12 cellular contexts compared by ENCODE assay signal in the genomic region with DNA sequence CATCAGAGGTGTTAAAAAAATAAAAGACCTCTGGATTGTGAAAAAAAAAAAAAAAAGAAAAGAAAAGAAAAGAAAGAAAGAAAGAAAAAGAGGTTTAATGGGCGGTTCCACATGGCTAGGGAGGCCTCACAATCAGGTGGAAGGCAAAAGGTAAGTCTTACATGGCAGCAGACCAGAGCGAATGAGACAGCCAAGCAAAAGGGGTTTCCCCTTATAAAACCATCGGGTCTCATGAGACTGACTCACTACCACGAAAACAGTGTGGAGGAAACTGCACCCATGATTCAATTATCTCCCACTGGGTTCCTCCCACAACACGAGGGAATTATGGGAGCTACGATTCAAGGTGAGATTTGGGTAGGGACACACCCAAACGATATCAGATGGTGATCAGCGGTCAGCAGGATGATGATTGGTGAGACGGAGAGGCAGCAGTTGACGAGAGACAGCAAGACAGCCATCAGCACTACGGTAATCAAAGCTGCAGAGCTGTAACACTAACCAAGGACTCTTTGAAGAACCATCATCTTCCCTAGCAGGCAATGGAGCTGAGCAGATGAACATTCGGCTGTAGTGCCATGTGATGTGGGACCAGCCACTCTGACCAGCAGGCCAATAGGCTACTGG. TPM values are rescaled to one million over a fixed set of nuclear protein-coding genes. Genes with fewer than 3 reads are reported as not detected.
A peak's percentile ranks its signal among the peaks of the same experiment; 100 is the strongest.
DNase-seq lines count a peak whose midpoint lies in the region; ATAC-seq lines count a peak whose summit lies in the region.
"Had no signal": no experiment of that assay in that cellular context is flagged by ENCODE, and none has a peak within 500 bp of the region (broad histone marks: within the 10 kb centered on the region; RNA-seq: fewer than 3 reads in every experiment).

No MANE protein-coding gene starts in this region.

- peak; percentile 33 to 45 for DNase-seq in activated CD4-positive, alpha-beta T cell treated with anti-CD3 and anti-CD28 coated beads for 4 hours
- no peak for DNase-seq in activated CD4-positive, alpha-beta T cell treated with anti-CD3 and anti-CD28 coated beads, Interleukin-2, amount 10 ng/mL, durations not matched to agents 7 days and 5 days
- peak; percentile 41 for DNase-seq in activated CD4-positive, CD25-positive, alpha-beta regulatory T cell treated with anti-CD3 and anti-CD28 coated beads, Interleukin-2, amount 50 U/mL, for 72 hours
- DNase-seq in stimulated activated CD8-positive, alpha-beta memory T cell treated with anti-CD3 and anti-CD28 coated beads, Interleukin-15, amount 100 ng/mL, for 48 hours (ENCODE audit: low read depth in 2 of 2) = peak; percentile 30 to 32
- no peak for DNase-seq in GM19238 (ENCODE audit: insufficient read length, low spot score)
- DNase-seq: HFFc6, NCI-H1105 treated with DMSO at 0.1 percent for 48 hours had no signal

- peak; percentile 59 for ATAC-seq in esophagus mucosa
- no peak for ATAC-seq in HG03457 (IDR thresholded peaks at IDR 0.05; ENCODE audit: unreplicated experiment)
- ATAC-seq in GM18907 (IDR thresholded peaks at IDR 0.05; ENCODE audit: unreplicated experiment) = no peak
- ATAC-seq: A549 had no signal

- H3K36me3 Mint-ChIP-seq in activated CD4-positive, alpha-beta T cell treated with anti-CD3 and anti-CD28 coated beads, Interleukin-2, amount 10 ng/mL, durations not matched to agents 7 days and 5 days (ENCODE audit: low read depth) = no peaks in the 10 kb centered on the region

- peaks cover 39% of the 10 kb centered on the region for H3K9me3 Mint-ChIP-seq in activated CD4-positive, alpha-beta T cell treated with anti-CD3 and anti-CD28 coated beads, Interleukin-2, amount 10 ng/mL, durations not matched to agents 7 days and 5 days

- peaks cover 6% of the 10 kb centered on the region for H3K27me3 Mint-ChIP-seq in activated CD4-positive, alpha-beta T cell treated with anti-CD3 and anti-CD28 coated beads, Interleukin-2, amount 10 ng/mL, durations not matched to agents 7 days and 5 days

- POLR2A ChIA-PET in activated CD4-positive, alpha-beta T cell treated with anti-CD3 and anti-CD28 coated beads, Interleukin-2, amount 10 ng/mL, durations not matched to agents 7 days and 5 days (lab: Charles Lee) = no interaction called here

- no peak overlapping the region for H3K27ac Mint-ChIP-seq in activated CD4-positive, alpha-beta T cell treated with anti-CD3 and anti-CD28 coated beads, Interleukin-2, amount 10 ng/mL, durations not matched to agents 7 days and 5 days
- H3K27ac Mint-ChIP-seq: HFFc6 had no signal

- H3K4me3 Mint-ChIP-seq in activated CD4-positive, alpha-beta T cell treated with anti-CD3 and anti-CD28 coated beads, Interleukin-2, amount 10 ng/mL, durations not matched to agents 7 days and 5 days = no peak overlapping the region
- H3K4me3 Mint-ChIP-seq: HFFc6 had no signal

- CTCF ChIA-PET in activated CD4-positive, alpha-beta T cell treated with anti-CD3 and anti-CD28 coated beads, Interleukin-2, amount 10 ng/mL, durations not matched to agents 7 days and 5 days (lab: Charles Lee) = interaction anchor here (0.6 to 0.7 kb wide), 2 partner anchors 113 to 343 kb away, joined by 3 read pairs; no protein-coding TSS in a partner anchor

- H3K4me1 Mint-ChIP-seq in activated CD4-positive, alpha-beta T cell treated with anti-CD3 and anti-CD28 coated beads, Interleukin-2, amount 10 ng/mL, durations not matched to agents 7 days and 5 days = peaks cover 5% of the 10 kb centered on the region

RNA-seq across cellular contexts. Expression of a gene that starts 3.9 kb away (rescaled TPM):
- total RNA-seq in activated CD4-positive, alpha-beta T cell treated with anti-CD3 and anti-CD28 coated beads, Interleukin-2, amount 10 ng/mL, durations not matched to agents 7 days and 5 days = not detected
- total RNA-seq in esophagus mucosa = 0.32 TPM
- total RNA-seq: HFFc6 had no signal

RNA-seq across cellular contexts. Expression of a gene that starts 11.8 kb away (rescaled TPM):
- not detected for total RNA-seq in activated CD4-positive, alpha-beta T cell treated with anti-CD3 and anti-CD28 coated beads, Interleukin-2, amount 10 ng/mL, durations not matched to agents 7 days and 5 days
- not detected for total RNA-seq in esophagus mucosa
- total RNA-seq: frontal cortex, HFFc6 had no signal

RNA-seq across cellular contexts. Expression of a gene that starts 19.4 kb away (rescaled TPM):
- total RNA-seq in activated CD4-positive, alpha-beta T cell treated with anti-CD3 and anti-CD28 coated beads, Interleukin-2, amount 10 ng/mL, durations not matched to agents 7 days and 5 days = not detected
- not detected for total RNA-seq in esophagus mucosa
- total RNA-seq: HFFc6 had no signal

RNA-seq across cellular contexts. Expression of a gene that starts 49.3 kb away (rescaled TPM):
- under 1 TPM; 0.23 to 0.30 TPM for total RNA-seq in activated CD4-positive, alpha-beta T cell treated with anti-CD3 and anti-CD28 coated beads, Interleukin-2, amount 10 ng/mL, durations not matched to agents 7 days and 5 days
- 0.20 TPM for total RNA-seq in esophagus mucosa
- total RNA-seq: frontal cortex, HFFc6 had no signal

Comparison
In these comparisons a context has a peak if more than half of its experiments do, and no peak if none do; other contexts are left out.
1. DNase-seq: peak in activated CD4-positive, alpha-beta T cell treated with anti-CD3 and anti-CD28 coated beads for 4 hours (2 of 2), activated CD4-positive, CD25-positive, alpha-beta regulatory T cell treated with anti-CD3 and anti-CD28 coated beads, Interleukin-2, amount 50 U/mL, for 72 hours (single experiment) and stimulated activated CD8-positive, alpha-beta memory T cell treated with anti-CD3 and anti-CD28 coated beads, Interleukin-15, amount 100 ng/mL, for 48 hours (2 of 2); none in activated CD4-positive, alpha-beta T cell treated with anti-CD3 and anti-CD28 coated beads, Interleukin-2, amount 10 ng/mL, durations not matched to agents 7 days and 5 days (single experiment) and GM19238 (single experiment).